8 cellular contexts compared by ENCODE assay signal in the genomic region with DNA sequence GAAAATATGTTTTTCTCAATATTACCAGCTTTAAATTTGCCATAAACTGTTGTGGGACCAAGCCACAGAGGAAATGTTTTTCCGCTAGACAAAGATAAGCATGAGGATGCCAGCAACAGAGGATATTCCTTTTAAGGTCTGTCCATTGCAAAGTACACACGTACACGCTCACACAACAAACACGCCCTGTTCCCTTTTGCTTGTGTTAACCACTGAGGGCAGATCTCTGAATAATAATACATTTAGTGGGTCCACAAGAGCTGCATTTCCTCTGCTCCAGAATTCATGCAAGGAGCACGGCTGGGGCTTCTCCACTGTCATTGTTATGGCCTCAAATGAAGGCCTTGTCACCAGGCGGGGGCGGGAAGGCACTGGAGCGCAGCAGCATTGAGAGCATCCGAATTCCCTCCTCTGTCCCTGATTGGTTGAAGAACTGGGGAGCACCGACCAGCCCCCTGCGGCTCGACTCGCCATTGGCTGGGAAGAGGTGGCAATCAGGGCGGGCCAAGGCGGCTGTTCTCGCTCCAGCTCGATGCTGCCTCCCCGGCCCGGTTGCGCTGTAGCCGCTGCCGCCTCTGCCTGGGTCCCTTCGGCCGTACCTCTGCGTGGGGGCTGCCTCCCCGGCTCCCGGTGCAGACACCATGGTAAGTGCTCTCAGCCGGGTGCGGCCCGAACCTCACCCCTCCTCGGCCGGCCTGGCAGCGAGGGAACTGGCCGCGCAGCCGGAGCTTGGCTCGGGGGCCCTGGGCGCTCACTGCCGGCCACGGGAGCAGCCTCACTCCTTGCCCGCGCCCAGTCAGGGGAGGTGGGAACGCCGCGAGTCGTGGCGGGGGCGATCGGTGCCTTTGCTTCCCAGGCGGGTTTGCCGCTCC. TPM values are rescaled to one million over a fixed set of nuclear protein-coding genes. Genes with fewer than 3 reads are reported as not detected.
DNase-seq lines count a peak whose midpoint lies in the region; ATAC-seq and TF ChIP-seq lines count a peak whose summit lies in the region.

A gene (plus strand): TSS at position 522 of the 872 bp plus-strand sequence. CDS start 120 bp downstream, at position 642.

- peak within 1 kb of the TSS; percentile 47 for H3K4me3 ChIP-seq in GM12865 (ENCODE audit: low read depth, low read length)
- H3K4me3 ChIP-seq in HAP-1 = peak within 1 kb of the TSS; percentile 55

- no peaks in the 10 kb centered on the region for H3K27me3 ChIP-seq in HAP-1 (ENCODE audit: low read depth)

- H3K9me3 Mint-ChIP-seq in dendritic cell treated with granulocyte-macrophage colony-stimulating factor and Interleukin-4, amounts not matched to agents 40 ng/mL and 50 ng/mL, for 4 days = no peaks in the 10 kb centered on the region

- ATAC-seq in left colon = peak; percentile 87

- H3K4me3 Mint-ChIP-seq in dendritic cell treated with granulocyte-macrophage colony-stimulating factor and Interleukin-4, amounts not matched to agents 40 ng/mL and 50 ng/mL, for 4 days = peak within 1 kb of the TSS; percentile 78

- H3K9me3 ChIP-seq in HAP-1 = no peaks in the 10 kb centered on the region

- H3K36me3 ChIP-seq in HAP-1 (replicated peaks) = no peaks in the 10 kb centered on the region

- TF ChIP-seq CTCF in GM12865 (IDR thresholded peaks at IDR 0.05; ENCODE audit: insufficient read depth, low read depth, low read length, missing control alignments) = no peak

- intact Hi-C loops in dendritic cell treated with granulocyte-macrophage colony-stimulating factor and Interleukin-4, amounts not matched to agents 40 ng/mL and 50 ng/mL, for 4 days (cut with micrococcal nuclease) = loop anchor here (10.0 kb wide), 1 partner anchor 94 kb away; a partner anchor contains a TSS
- intact Hi-C loops in left colon (cut with DNase I, micrococcal nuclease) = no loop called here

- peak within 1 kb of the TSS; percentile 17 for H3K27ac Mint-ChIP-seq in dendritic cell treated with granulocyte-macrophage colony-stimulating factor and Interleukin-4, amounts not matched to agents 40 ng/mL and 50 ng/mL, for 4 days

- H3K27me3 Mint-ChIP-seq in dendritic cell treated with granulocyte-macrophage colony-stimulating factor and Interleukin-4, amounts not matched to agents 40 ng/mL and 50 ng/mL, for 4 days = peaks cover 22% of the 10 kb centered on the region

- H3K4me1 Mint-ChIP-seq in dendritic cell treated with granulocyte-macrophage colony-stimulating factor and Interleukin-4, amounts not matched to agents 40 ng/mL and 50 ng/mL, for 4 days (ENCODE audit: low read depth) = peaks cover 7% of the 10 kb centered on the region

- no peaks in the 10 kb centered on the region for H3K36me3 Mint-ChIP-seq in dendritic cell treated with granulocyte-macrophage colony-stimulating factor and Interleukin-4, amounts not matched to agents 40 ng/mL and 50 ng/mL, for 4 days (ENCODE audit: low read depth)

- peak; percentile 83 for DNase-seq in GM12865 (ENCODE audit: low read depth)
- DNase-seq in HAP-1 (ENCODE audit: low spot score in 2 of 2) = peak; percentile 91 to 95
- peak; percentile 4 for DNase-seq in NCI-H1092 (lab: John Stamatoyannopoulos, UW)
- peak; percentile 28 for DNase-seq in activated CD4-positive, alpha-beta T cell treated with anti-CD3 and anti-CD28 coated beads, Interleukin-2, amount 50 U/mL, for 1 hour
- DNase-seq in left colon = peak; percentile 68 to 86
- peak; percentile 77 for DNase-seq in stimulated activated CD4-positive, alpha-beta T cell treated with anti-CD3 and anti-CD28 coated beads, Interleukin-1b, Interleukin-23, amount 100 ng/mL, for 48 hours
- no peak for DNase-seq in SHP77 (lab: John Stamatoyannopoulos, UW)

- H3K4me1 ChIP-seq in HAP-1 = no peaks in the 10 kb centered on the region

- in situ Hi-C loops in HAP-1 (cut with MboI; ENCODE audit: low sequenced_read_pairs) = no loop called here

RNA-seq across cellular contexts. Expression of the gene that starts here (rescaled TPM):
- 1 to 10 TPM; 1.0 to 6.9 TPM for total RNA-seq in left colon

Comparison
In these comparisons a context has a peak if more than half of its experiments do, and no peak if none do; other contexts are left out.
1. DNase-seq: peak in GM12865 (single experiment), HAP-1 (2 of 2), NCI-H1092 (single experiment), activated CD4-positive, alpha-beta T cell treated with anti-CD3 and anti-CD28 coated beads, Interleukin-2, amount 50 U/mL, for 1 hour (single experiment), left colon (2 of 2) and stimulated activated CD4-positive, alpha-beta T cell treated with anti-CD3 and anti-CD28 coated beads, Interleukin-1b, Interleukin-23, amount 100 ng/mL, for 48 hours (single experiment); none in SHP77 (0 of 2).